Comparison of ENCODE assay signal across 8 cellular contexts in the genomic region with DNA sequence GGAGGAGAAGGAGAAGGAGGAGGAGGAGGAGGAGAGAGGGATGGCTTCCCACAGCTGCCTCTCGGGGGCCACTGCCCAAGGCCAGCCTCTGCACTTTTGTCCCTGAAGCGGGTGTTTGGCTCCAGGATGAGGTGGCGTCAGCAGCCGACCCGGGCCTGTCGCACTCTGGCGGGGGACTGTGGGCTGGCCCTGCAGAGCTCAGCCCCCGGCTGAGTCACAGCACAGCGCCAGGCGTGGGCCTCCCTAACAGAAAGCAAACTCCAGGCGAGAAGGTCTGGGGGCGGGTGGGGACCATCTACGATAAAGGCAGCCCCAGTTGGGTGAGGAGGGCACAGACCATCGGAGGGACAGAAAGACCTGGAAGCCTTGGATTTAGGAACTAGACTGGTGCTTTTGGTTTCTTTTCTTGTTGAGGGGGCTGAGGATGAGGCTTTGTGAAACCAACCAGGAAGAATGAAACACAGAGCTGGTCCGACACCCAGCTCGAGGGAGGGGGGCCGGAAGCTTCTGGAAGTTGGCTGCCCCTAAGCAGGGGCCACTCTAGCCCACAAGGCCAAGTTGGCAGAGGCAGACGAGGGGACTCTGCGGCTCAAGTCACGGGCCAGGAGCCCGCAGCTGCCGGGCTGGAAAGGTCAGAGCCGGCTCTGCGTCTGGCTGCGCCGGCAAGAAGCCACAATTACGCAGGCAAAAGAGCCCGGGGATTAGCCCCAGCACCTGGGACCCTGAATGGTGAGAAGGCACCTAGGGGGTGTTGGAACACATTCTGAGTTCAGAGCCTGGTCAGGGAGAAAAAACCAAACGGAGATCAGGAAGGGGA. TPM values are rescaled to one million over a fixed set of nuclear protein-coding genes. Genes with fewer than 3 reads are reported as not detected.
A peak's percentile ranks its signal among the peaks of the same experiment; 100 is the strongest.
DNase-seq lines count a peak whose midpoint lies in the region; ATAC-seq, FAIRE-seq and TF ChIP-seq lines count a peak whose summit lies in the region.

No MANE protein-coding gene starts in this region.

- H3K9me3 Mint-ChIP-seq in activated B cell treated with CpG ODN at 0.5 μM for 24 hours, result no peaks in the 10 kb centered on the region

- peak; percentile 73 for ATAC-seq in activated B cell treated with CpG ODN at 0.5 μM for 24 hours (ENCODE audit: low read depth)

- no peaks in the 10 kb centered on the region for H3K79me2 ChIP-seq in smooth muscle cell (ENCODE audit: low read depth)

- H4K20me1 ChIP-seq in smooth muscle cell (ENCODE audit: low read depth), result no peaks in the 10 kb centered on the region

- peak overlapping the region; percentile 85 for H3K4me3 Mint-ChIP-seq in activated B cell treated with CpG ODN at 0.5 μM for 24 hours

- peaks cover 16% of the 10 kb centered on the region for H3K4me1 ChIP-seq in smooth muscle cell (ENCODE audit: low read depth)

- H3F3A ChIP-seq in smooth muscle cell (ENCODE audit: low read depth), result peaks cover 7% of the 10 kb centered on the region

- CTCF ChIA-PET in activated B cell treated with CpG ODN at 0.5 μM for 24 hours (lab: Charles Lee), result interaction anchor here (0.5 to 5.2 kb wide), 8 partner anchors 12 to 107 kb away, joined by 3 to 100 read pairs (median 4); partner anchors contain the start of genes JUND and LSM4

- peak overlapping the region; percentile 19 for H3K4me3 ChIP-seq in bronchial epithelial cell (ENCODE audit: low read depth, low read length)
- peak overlapping the region; percentile 46 for H3K4me3 ChIP-seq in smooth muscle cell

- H3K27me3 Mint-ChIP-seq in activated B cell treated with CpG ODN at 0.5 μM for 24 hours, result no peaks in the 10 kb centered on the region

- peaks cover 54% of the 10 kb centered on the region for H3K4me1 Mint-ChIP-seq in activated B cell treated with CpG ODN at 0.5 μM for 24 hours

- TF ChIP-seq CTCF in activated B cell treated with CpG ODN at 0.5 μM for 24 hours (IDR thresholded peaks at IDR 0.05) (no peak), bronchial epithelial cell (IDR thresholded peaks at IDR 0.05; ENCODE audit: insufficient read depth, low read length, severe bottlenecking) (no peak), smooth muscle cell (IDR thresholded peaks at IDR 0.05; ENCODE audit: borderline replicate concordance, insufficient read depth, poor library complexity, severe bottlenecking) (no peak)

- H3K27ac ChIP-seq in smooth muscle cell (ENCODE audit: low read depth), result peak overlapping the region; percentile 99

- peaks cover 16% of the 10 kb centered on the region for H3K36me3 Mint-ChIP-seq in activated B cell treated with CpG ODN at 0.5 μM for 24 hours (ENCODE audit: low read depth)

- FAIRE-seq in bronchial epithelial cell (lab: Jason Lieb, UNC), result no peak

- H2AFZ ChIP-seq in smooth muscle cell (ENCODE audit: low read depth), result peak overlapping the region; percentile 35

- H3K4me2 ChIP-seq in smooth muscle cell, result peak overlapping the region; percentile 87

- no peaks in the 10 kb centered on the region for H3K9me3 ChIP-seq in smooth muscle cell (replicated peaks; ENCODE audit: low read depth)

- intact Hi-C loops in activated B cell treated with CpG ODN at 0.5 μM for 24 hours (cut with micrococcal nuclease), result loop anchor here (1.0 kb wide), 5 partner anchors 10 to 23 kb away; partner anchors contain the start of genes JUND and LSM4

- DNase-seq in NCI-H82 (lab: John Stamatoyannopoulos, UW), result peak; percentile 85
- no peak for DNase-seq in NCI-H82 treated with DMSO at 0.1 percent for 48 hours (lab: John Stamatoyannopoulos, UW; ENCODE audit: unreplicated experiment)
- peak; percentile 76 to 80 for DNase-seq in Kasumi-1 (lab: John Stamatoyannopoulos, UW)
- peak; percentile 74 for DNase-seq in activated B cell treated with CpG ODN at 0.5 μM for 24 hours
- peak; percentile 46 for DNase-seq in bronchial epithelial cell (ENCODE audit: low read depth)
- peak; percentile 94 for DNase-seq in islet precursor cell
- DNase-seq in smooth muscle cell (lab: John Stamatoyannopoulos, UW; ENCODE audit: unreplicated experiment), result peak; percentile 74
- no peak for DNase-seq in cortex of kidney (lab: John Stamatoyannopoulos, UW)

- WGBS in smooth muscle cell (ENCODE audit: low lambda C conversion rate), result 1% methylated on average over 29 of the region's 29 CpGs

- H3K27me3 ChIP-seq in bronchial epithelial cell (ENCODE audit: control insufficient read depth, insufficient read depth, low read length) (no peaks in the 10 kb centered on the region), smooth muscle cell (ENCODE audit: low read depth) (no peaks in the 10 kb centered on the region)

- peak overlapping the region; percentile 95 for H3K27ac Mint-ChIP-seq in activated B cell treated with CpG ODN at 0.5 μM for 24 hours

- POLR2A ChIA-PET in activated B cell treated with CpG ODN at 0.5 μM for 24 hours (lab: Charles Lee), result interaction anchor here (0.5 to 6.8 kb wide), 25 partner anchors 8 to 284 kb away, joined by 3 to 669 read pairs (median 5); partner anchors contain the start of genes JUND, LRRC25, LSM4 and MPV17L2

- H3K9ac ChIP-seq in smooth muscle cell (ENCODE audit: low read depth), result peak overlapping the region; percentile 88

- peaks cover 10% of the 10 kb centered on the region for H3K36me3 ChIP-seq in bronchial epithelial cell (ENCODE audit: control insufficient read depth, insufficient read depth, low read length)
- H3K36me3 ChIP-seq in smooth muscle cell (ENCODE audit: low read depth), result no peaks in the 10 kb centered on the region

RNA-seq across cellular contexts. Expression of gene LSM4, which starts 18.2 kb away (rescaled TPM):
- total RNA-seq in activated B cell treated with CpG ODN at 0.5 μM for 24 hours (59.2 and 70.3 TPM in 2 replicates), bronchial epithelial cell (208 and 260 TPM in 2 replicates), smooth muscle cell (116 and 121 TPM in 2 replicates)
- polyA plus RNA-seq in smooth muscle cell, result 156 and 177 TPM in 2 replicates

RNA-seq across cellular contexts. Expression of gene JUND, which starts 23.3 kb away (rescaled TPM):
- 206 and 225 TPM in 2 replicates for total RNA-seq in activated B cell treated with CpG ODN at 0.5 μM for 24 hours
- 54.0 and 89.0 TPM in 2 replicates for total RNA-seq in bronchial epithelial cell
- total RNA-seq in smooth muscle cell, result 79.9 and 164 TPM in 2 replicates
- 464 and 497 TPM in 2 replicates for polyA plus RNA-seq in smooth muscle cell

RNA-seq across cellular contexts. Expression of gene IQCN, which starts 30.5 kb away (rescaled TPM):
- total RNA-seq in activated B cell treated with CpG ODN at 0.5 μM for 24 hours, result 15.6 and 17.8 TPM in 2 replicates
- under 0.01 TPM in 1 of 2 replicates, not detected in the other for total RNA-seq in bronchial epithelial cell
- total RNA-seq in smooth muscle cell, result 3.9 and 4.9 TPM in 2 replicates
- 2.5 and 5.8 TPM in 2 replicates for polyA plus RNA-seq in smooth muscle cell

RNA-seq across cellular contexts. Expression of gene PGPEP1, which starts 35.7 kb away (rescaled TPM):
- total RNA-seq in activated B cell treated with CpG ODN at 0.5 μM for 24 hours (5.6 and 6.9 TPM in 2 replicates), bronchial epithelial cell (8.2 and 12.6 TPM in 2 replicates), smooth muscle cell (11.1 and 11.7 TPM in 2 replicates)
- polyA plus RNA-seq in smooth muscle cell, result 4.5 and 8.7 TPM in 2 replicates

Comparison
In these comparisons a context has a peak if more than half of its experiments do, and no peak if none do; other contexts are left out.
1. DNase-seq: peak in NCI-H82 (single experiment), Kasumi-1 (2 of 2), activated B cell treated with CpG ODN at 0.5 μM for 24 hours (single experiment), bronchial epithelial cell (single experiment), islet precursor cell (single experiment) and smooth muscle cell (single experiment); none in NCI-H82 treated with DMSO at 0.1 percent for 48 hours (single experiment) and cortex of kidney (single experiment).